ENCODE assay signal across 22 cellular contexts in genomic region chr3:130508970-130509369, GRCh38. TPM values are rescaled to one million over a fixed set of nuclear protein-coding genes. Genes with fewer than 3 reads are reported as not detected.
DNase-seq lines count a peak whose midpoint lies in the region; ATAC-seq, FAIRE-seq and TF ChIP-seq lines count a peak whose summit lies in the region.
"Had no signal": no experiment of that assay in that cellular context is flagged by ENCODE, and none has a peak within 500 bp of the region (broad histone marks: within the 10 kb centered on the region; RNA-seq: fewer than 3 reads in every experiment).

No MANE protein-coding gene starts in this region.

- H3K4me3 Mint-ChIP-seq in stimulated activated memory B cell treated with anti-CD40 and anti-IgM and Interleukin-4, amounts not matched to agents 10 μg/mL and 1 μg/mL and 100 μg/mL, for 72 hours = no peak overlapping the region
- H3K4me3 Mint-ChIP-seq: activated naive CD8-positive, alpha-beta T cell; stimulated activated naive CD8-positive, alpha-beta T cell treated with anti-CD3 and anti-CD28 coated beads, Interleukin-15, Interleukin-2, amounts not matched to agents 100 ng/mL and 50 ng/mL, for 24 hours had no signal

- H3K36me3 ChIP-seq in kidney (ENCODE audit: control insufficient read depth in 1 of 2, insufficient read depth in 2 of 2, low read length in 2 of 2) = no peaks in the 10 kb centered on the region
- H3K36me3 ChIP-seq in testis (ENCODE audit: low read depth, missing control alignments) = no peaks in the 10 kb centered on the region

- no peaks in the 10 kb centered on the region for H3K4me1 Mint-ChIP-seq in stimulated activated memory B cell treated with anti-CD40 and anti-IgM and Interleukin-4, amounts not matched to agents 10 μg/mL and 1 μg/mL and 100 μg/mL, for 72 hours

- no peaks in the 10 kb centered on the region for H3K36me3 Mint-ChIP-seq in stimulated activated memory B cell treated with anti-CD40 and anti-IgM and Interleukin-4, amounts not matched to agents 10 μg/mL and 1 μg/mL and 100 μg/mL, for 72 hours
- H3K36me3 Mint-ChIP-seq: activated naive CD8-positive, alpha-beta T cell had no signal

- no peaks in the 10 kb centered on the region for H3K27me3 ChIP-seq in testis

- H3K9me3 ChIP-seq in kidney (ENCODE audit: control insufficient read depth in 1 of 2, low read length in 2 of 2) (no peaks in the 10 kb centered on the region), testis (no peaks in the 10 kb centered on the region)

- peaks cover 4% of the 10 kb centered on the region for H3K9me3 Mint-ChIP-seq in stimulated activated memory B cell treated with anti-CD40 and anti-IgM and Interleukin-4, amounts not matched to agents 10 μg/mL and 1 μg/mL and 100 μg/mL, for 72 hours
- H3K9me3 Mint-ChIP-seq: stimulated activated naive CD8-positive, alpha-beta T cell treated with anti-CD3 and anti-CD28 coated beads, Interleukin-15, Interleukin-2, amounts not matched to agents 100 ng/mL and 50 ng/mL, for 24 hours had no signal

- DNase-seq in SK-N-DZ (ENCODE audit: low spot score) (peak; percentile 83), kidney (peak; percentile 81), testis (peak; percentile 52), NCI-H2227 (lab: John Stamatoyannopoulos, UW; ENCODE audit: unreplicated experiment) (no peak), NCI-H2171 treated with DMSO at 0.1 percent for 48 hours (lab: John Stamatoyannopoulos, UW) (no peak)
- DNase-seq: COR-L47; effector CD4-positive, alpha-beta T cell; hypothalamus; KBM-7; MV-4-11; NCI-H187 treated with DMSO at 0.1 percent for 48 hours; NCI-H524 treated with DMSO at 0.1 percent for 48 hours; stimulated activated CD4-positive, alpha-beta T cell treated with anti-CD3 and anti-CD28 coated beads, Interleukin-1b, Interleukin-23, amount 100 ng/mL, for 48 hours; T-helper 2 cell had no signal

- H3K27ac ChIP-seq in kidney (ENCODE audit: low read depth in 2 of 2, low read length in 2 of 2) (no peak overlapping the region), testis (no peak overlapping the region)

- WGBS in testis, 2 donors = 38 to 57% methylated on average over 7 of the region's 7 CpGs

- TF ChIP-seq CTCF in kidney (IDR thresholded peaks at IDR 0.05; ENCODE audit: borderline replicate concordance, extremely low read depth, insufficient read depth) = no peak
- no peak for TF ChIP-seq CTCF in testis (IDR thresholded peaks at IDR 0.05)

- no peak overlapping the region for H3K27ac Mint-ChIP-seq in stimulated activated memory B cell treated with anti-CD40 and anti-IgM and Interleukin-4, amounts not matched to agents 10 μg/mL and 1 μg/mL and 100 μg/mL, for 72 hours
- H3K27ac Mint-ChIP-seq: activated naive CD8-positive, alpha-beta T cell; stimulated activated naive CD8-positive, alpha-beta T cell treated with anti-CD3 and anti-CD28 coated beads, Interleukin-15, Interleukin-2, amounts not matched to agents 100 ng/mL and 50 ng/mL, for 24 hours had no signal

- intact Hi-C loops in kidney (cut with DNase I) = no loop called here
- intact Hi-C loops in testis (cut with DNase I; ENCODE audit: low total_unique reads) = no loop called here

- no peak overlapping the region for H3K4me3 ChIP-seq in kidney (ENCODE audit: low read length in 2 of 2)
- H3K4me3 ChIP-seq in testis = no peak overlapping the region

- no peak for TF ChIP-seq POLR2A in testis (IDR thresholded peaks at IDR 0.05)

- no peak for ATAC-seq in stimulated activated memory B cell treated with anti-CD40 and anti-IgM and Interleukin-4, amounts not matched to agents 10 μg/mL and 1 μg/mL and 100 μg/mL, for 72 hours
- ATAC-seq: HCT116 had no signal

- H3K4me1 ChIP-seq in kidney (ENCODE audit: control insufficient read depth in 1 of 2, insufficient read depth in 1 of 2, low read depth in 1 of 2, low read length in 2 of 2) (no peaks in the 10 kb centered on the region), testis (peaks cover 4% of the 10 kb centered on the region)

- H3K27me3 Mint-ChIP-seq in stimulated activated memory B cell treated with anti-CD40 and anti-IgM and Interleukin-4, amounts not matched to agents 10 μg/mL and 1 μg/mL and 100 μg/mL, for 72 hours = peaks cover 37% of the 10 kb centered on the region

- FAIRE-seq in endometrium (lab: Jason Lieb, UNC) = peak; percentile 87
- no peak for FAIRE-seq in kidney (lab: Jason Lieb, UNC)
- FAIRE-seq: GM19239 had no signal

- no peak overlapping the region for H3K9ac ChIP-seq in kidney (ENCODE audit: low read length in 2 of 2)

RNA-seq across cellular contexts. Expression of gene COL6A6, which starts 8.0 kb away (rescaled TPM):
- 2.2 and 2.4 TPM in 2 replicates for polyA plus RNA-seq in SK-N-DZ (2014; cell fraction: cytosol; rRNA removed)
- 5.9 and 10.2 TPM in 2 replicates for polyA plus RNA-seq in SK-N-DZ (2014; cell fraction: nucleus; rRNA removed)
- total RNA-seq in kidney (0.25 TPM), testis (1 to 10 TPM; 1.3 to 1.7 TPM)
- polyA plus RNA-seq in kidney (ENCODE audit: insufficient read depth, low read depth, low replicate concordance) (not detected), testis (ENCODE audit: insufficient read depth, low read depth, low replicate concordance) (2.4 TPM)
- total RNA-seq: kidney epithelial cell, OCI-LY7 had no signal

Comparison
In these comparisons a context has a peak if more than half of its experiments do, and no peak if none do; other contexts are left out.
1. DNase-seq: peak in SK-N-DZ (single experiment), kidney (single experiment) and testis (single experiment); none in NCI-H2227 (single experiment) and NCI-H2171 treated with DMSO at 0.1 percent for 48 hours (single experiment).